ENCODE assay signal across 8 cellular contexts in the genomic region with DNA sequence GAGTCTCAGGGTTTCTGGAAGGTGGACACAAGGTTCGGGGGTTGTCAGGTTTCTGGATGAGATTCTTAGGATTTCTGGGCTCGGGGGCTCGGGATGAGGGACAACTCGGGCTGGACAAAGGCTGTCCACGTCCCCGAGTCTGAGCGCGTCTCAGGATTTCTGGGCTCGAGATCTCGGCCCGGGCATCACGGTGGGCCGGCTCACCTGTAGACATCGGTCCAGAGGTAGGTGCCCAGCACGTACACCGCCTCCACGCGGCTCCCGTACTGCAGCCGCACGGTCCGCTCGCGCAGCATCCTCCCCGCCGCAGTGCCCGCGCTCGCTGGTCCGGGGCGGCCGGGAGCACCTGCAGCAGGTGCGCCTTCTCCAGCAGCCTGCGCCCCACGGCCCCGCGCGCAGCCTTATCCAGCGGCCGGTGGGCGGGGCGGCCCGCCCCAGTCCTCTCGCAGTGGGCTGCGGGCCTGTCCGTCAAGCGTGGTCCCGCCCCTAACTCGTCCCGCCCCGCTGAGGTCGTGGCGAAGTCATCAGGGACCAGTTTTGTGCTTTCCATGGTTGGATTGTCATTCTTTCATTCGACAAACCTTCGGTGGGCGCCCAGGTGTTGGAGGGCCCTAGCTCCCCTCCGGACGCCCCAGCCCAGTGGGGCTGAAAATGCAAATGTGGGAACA. TPM values are rescaled to one million over a fixed set of nuclear protein-coding genes. Genes with fewer than 3 reads are reported as not detected.
A peak's percentile ranks its signal among the peaks of the same experiment; 100 is the strongest.
DNase-seq lines count a peak whose midpoint lies in the region; ATAC-seq and TF ChIP-seq lines count a peak whose summit lies in the region.

A gene (minus strand): TSS at position 376 of the 668 bp plus-strand sequence. CDS start 80 bp downstream, at position 296.

- 8% methylated on average over 6 of the region's 58 CpGs for WGBS in right lobe of liver (ENCODE audit: insufficient coverage, low coverage, low lambda C conversion rate, missing lambda C conversion rate)

- TF ChIP-seq CTCF in coronary artery (IDR thresholded peaks at IDR 0.05), result no peak
- TF ChIP-seq CTCF in right lobe of liver (IDR thresholded peaks at IDR 0.05), result no peak

- H3K27ac ChIP-seq in coronary artery, result no peak within 1 kb of the TSS
- H3K27ac ChIP-seq in right lobe of liver, result no peak within 1 kb of the TSS

- H3K4me1 ChIP-seq in right lobe of liver, result no peaks in the 10 kb centered on the region

- TF ChIP-seq POLR2A in right lobe of liver (IDR thresholded peaks at IDR 0.05), result no peak

- intact Hi-C loops in right lobe of liver (cut with DNase I), result no loop called here

- no peaks in the 10 kb centered on the region for H3K9me3 ChIP-seq in right lobe of liver

- peak; percentile 83 for ATAC-seq in GM19463 (IDR thresholded peaks at IDR 0.05; ENCODE audit: unreplicated experiment)
- ATAC-seq in right lobe of liver, result peak; percentile 78 to 89 (median 86)
- no peak for ATAC-seq in HG03045 (IDR thresholded peaks at IDR 0.05; ENCODE audit: unreplicated experiment)

- peaks cover 0 to 9% of the 10 kb centered on the region in 2 donors for H3K27me3 ChIP-seq in right lobe of liver

- no peaks in the 10 kb centered on the region for H3K36me3 ChIP-seq in right lobe of liver

- peak; percentile 83 for DNase-seq in AG08395 (ENCODE audit: low spot score)
- DNase-seq in NCI-H1930 (lab: John Stamatoyannopoulos, UW), result peak; percentile 56 to 76
- DNase-seq in activated CD4-positive, alpha-beta T cell treated with anti-CD3 and anti-CD28 coated beads for 48 hours, result peak; percentile 78
- DNase-seq in coronary artery (ENCODE audit: low spot score), result no peak
- DNase-seq in right lobe of liver, result peak; percentile 68 to 80 (median 79)
- DNase-seq in stimulated activated CD4-positive, alpha-beta T cell treated with anti-CD3 and anti-CD28 coated beads, Interleukin-4, amount 100 ng/mL, for 24 hours, result peak; percentile 58

- H3K4me3 ChIP-seq in coronary artery (peak within 1 kb of the TSS; percentile 62), right lobe of liver (peak within 1 kb of the TSS in 2 of 3 donors; percentile 4 to 21)

RNA-seq across cellular contexts. Expression of the gene that starts here (rescaled TPM):
- total RNA-seq in right lobe of liver, result 1 to 10 TPM in 1 of 6 experiments, under 1 TPM in 5; 0.20 to 1.4 (median 0.78) TPM
